14 cellular contexts compared by ENCODE assay signal in genomic region chr4:134202136-134202535, GRCh38. TPM values are rescaled to one million over a fixed set of nuclear protein-coding genes. Genes with fewer than 3 reads are reported as not detected.
DNase-seq lines count a peak whose midpoint lies in the region; ATAC-seq, FAIRE-seq and TF ChIP-seq lines count a peak whose summit lies in the region.
"Had no signal": no experiment of that assay in that cellular context is flagged by ENCODE, and none has a peak within 500 bp of the region (broad histone marks: within the 10 kb centered on the region; RNA-seq: fewer than 3 reads in every experiment).

No MANE protein-coding gene starts in this region.

- H3K36me3 ChIP-seq in HAP-1 (replicated peaks) (peaks cover 5% of the 10 kb centered on the region; the same call in 1 of the 2 replicates), K562 (ENCODE audit: control insufficient read depth, insufficient read depth, low read length) (no peaks in the 10 kb centered on the region), iPS-18a (ENCODE audit: control insufficient read depth, low read depth, low read length) (no peaks in the 10 kb centered on the region), skeletal muscle tissue (ENCODE audit: control insufficient read depth in 3 of 3, insufficient read depth in 3 of 3, low read length in 3 of 3) (no peaks in the 10 kb centered on the region)

- TF ChIP-seq CTCF in K562 (IDR thresholded peaks at IDR 0.05 in 2 of 3, conservative IDR thresholded peaks at IDR 0.05 in 1 of 3; ENCODE audit: insufficient read depth in 2 of 3, low read depth in 1 of 3, low read length in 3 of 3): no peak

- intact Hi-C loops in K562 (cut with micrococcal nuclease): loop anchor here (5.0 kb wide), 1 partner anchor 125 kb away; no protein-coding TSS in a partner anchor

- H3K9me3 ChIP-seq in HAP-1: no peaks in the 10 kb centered on the region
- H3K9me3 ChIP-seq in K562 (replicated peaks; ENCODE audit: control insufficient read depth, insufficient read depth, low read depth, low read length): no peaks in the 10 kb centered on the region
- peaks cover 2% of the 10 kb centered on the region for H3K9me3 ChIP-seq in iPS-18a (ENCODE audit: control insufficient read depth, low read depth, low read length)
- H3K9me3 ChIP-seq in skeletal muscle tissue (ENCODE audit: control insufficient read depth in 3 of 3, low read length in 3 of 3): no peaks in the 10 kb centered on the region

- DNase-seq in HAP-1 (ENCODE audit: low spot score in 2 of 2): peak; percentile 10 to 84
- DNase-seq in K562 (ENCODE audit: extremely low read depth in 1 of 4, low spot score in 3 of 4): no peak
- DNase-seq in DMS53 treated with DMSO at 0.1 percent for 48 hours (lab: John Stamatoyannopoulos, UW; ENCODE audit: unreplicated experiment): no peak
- DNase-seq: activated CD4-positive, alpha-beta T cell treated with anti-CD3 and anti-CD28 coated beads, Interleukin-2, amount 50 U/mL, for 4 hours; stimulated activated CD4-positive, alpha-beta T cell treated with anti-CD3 and anti-CD28 coated beads, Interleukin-12 subunit alpha, Interleukin-12 subunit beta, amount 100 ng/mL, for 4 hours; stimulated activated naive B cell treated with anti-CD40 and anti-IgM and Interleukin-4, amounts not matched to agents 10 μg/mL and 1 μg/mL and 100 μg/mL, for 72 hours had no signal

- TF ChIP-seq RAD21 in K562 (CRISPR knock-in tag; conservative IDR thresholded peaks at IDR 0.05 in 1 of 2, IDR thresholded peaks at IDR 0.05 in 1 of 2): no peak

- TF ChIP-seq POLR2A in K562 (conservative IDR thresholded peaks at IDR 0.05): no peak

- in situ Hi-C loops in HAP-1 (cut with MboI; ENCODE audit: low sequenced_read_pairs): no loop called here
- in situ Hi-C loops in K562 (cut with MboI): no loop called here

- no peak overlapping the region for H3K9ac ChIP-seq in K562 (ENCODE audit: insufficient read depth in 1 of 2, low read depth in 2 of 2, low read length in 2 of 2)
- peak overlapping the region; percentile 41 for H3K9ac ChIP-seq in iPS-18a (ENCODE audit: low read length)
- peak overlapping the region in 2 of 3 donors; percentile 58 to 65 for H3K9ac ChIP-seq in skeletal muscle tissue (ENCODE audit: low read depth in 1 of 3, low read length in 3 of 3)

- peak overlapping the region; percentile 43 for H3K4me3 ChIP-seq in HAP-1
- no peak overlapping the region; the same call in 1 of the 2 replicates for H3K4me3 ChIP-seq in K562
- peak overlapping the region; percentile 62 for H3K4me3 ChIP-seq in iPS-18a (ENCODE audit: low read length)
- peak overlapping the region in 1 of 3 donors; percentile 26 for H3K4me3 ChIP-seq in skeletal muscle tissue (ENCODE audit: low read length in 3 of 3)

- POLR2A ChIA-PET in K562 (lab: Yijun Ruan, JAX): no interaction called here

- no peaks in the 10 kb centered on the region for H4K20me1 ChIP-seq in K562 (replicated peaks; ENCODE audit: control insufficient read depth, insufficient read depth, low read length)

- TF ChIP-seq EP300 in K562 (IDR thresholded peaks at IDR 0.05; ENCODE audit: low read length): no peak

- FAIRE-seq in K562 (lab: Jason Lieb, UNC): no peak
- FAIRE-seq: endometrium, HTR-8/SVneo had no signal

- H3K27ac ChIP-seq in K562 (ENCODE audit: extremely low read depth, low read depth, low read length) (no peak overlapping the region), iPS-18a (ENCODE audit: low read length) (no peak overlapping the region), skeletal muscle tissue (ENCODE audit: low read depth, low read length) (no peak overlapping the region)

- CTCF ChIA-PET in K562 (lab: Yijun Ruan, JAX; ENCODE audit: low intra/inter-chr PET ratio): no interaction called here

- H3K79me2 ChIP-seq in K562 (ENCODE audit: control insufficient read depth, insufficient read depth, low read length): peaks cover 3% of the 10 kb centered on the region; the same call in 1 of the 3 replicates

- no TSS peak for BruUV-seq in K562 (replicated peaks; lab: Mats Ljungman, UMichigan)

- WGBS in K562 (ENCODE audit: insufficient coverage, low coverage, missing lambda C conversion rate): 17% methylated on average over 6 of the region's 6 CpGs

- H3K4me2 ChIP-seq in K562 (ENCODE audit: insufficient read depth, low read length): no peak overlapping the region

- peak overlapping the region; percentile 12 for H2AFZ ChIP-seq in K562 (ENCODE audit: low read depth, low read length)

- ATAC-seq in K562 (no peak), HG03565 (IDR thresholded peaks at IDR 0.05; ENCODE audit: unreplicated experiment) (no peak), HG03097 (IDR thresholded peaks at IDR 0.05; ENCODE audit: low FRiP score, unreplicated experiment) (no peak), GM21737 (IDR thresholded peaks at IDR 0.05; ENCODE audit: unreplicated experiment) (no peak)
- ATAC-seq: activated naive CD4-positive, alpha-beta T cell treated with anti-CD3 and anti-CD28 coated beads, Interleukin-2, amount 50 U/mL, for 72 hours; stimulated activated naive B cell treated with anti-CD40 and anti-IgM and Interleukin-4, amounts not matched to agents 10 μg/mL and 1 μg/mL and 100 μg/mL, for 72 hours had no signal

- no peaks in the 10 kb centered on the region for H3K9me1 ChIP-seq in K562 (ENCODE audit: control insufficient read depth, insufficient read depth, low read length)

- H3K4me1 ChIP-seq in HAP-1 (peaks cover 5% of the 10 kb centered on the region), K562 (replicated peaks in 1 of 2; ENCODE audit: control insufficient read depth in 2 of 2, insufficient read depth in 2 of 2, low read length in 2 of 2) (peaks cover 0 to 4% of the 10 kb centered on the region in 2 experiments; a peak in 3 of 5 replicates), iPS-18a (ENCODE audit: control insufficient read depth, low read depth, low read length) (peaks cover 12% of the 10 kb centered on the region), skeletal muscle tissue (ENCODE audit: control insufficient read depth in 3 of 3, insufficient read depth in 3 of 3, low read length in 3 of 3) (peaks cover 3 to 6% (median 6%) of the 10 kb centered on the region in 3 donors)

- no peaks in the 10 kb centered on the region for H3K27me3 ChIP-seq in HAP-1 (ENCODE audit: low read depth)
- H3K27me3 ChIP-seq in K562 (ENCODE audit: control insufficient read depth in 2 of 2, insufficient read depth in 2 of 2, low read length in 2 of 2): no peaks in the 10 kb centered on the region
- H3K27me3 ChIP-seq in iPS-18a (ENCODE audit: control insufficient read depth, insufficient read depth, low read length): peaks cover 11% of the 10 kb centered on the region
- H3K27me3 ChIP-seq in skeletal muscle tissue (ENCODE audit: control insufficient read depth in 3 of 3, insufficient read depth in 3 of 3, low read length in 3 of 3): peaks cover 0 to 4% (median 2%) of the 10 kb centered on the region in 3 donors

TF ChIP-seq in K562, 482 proteins besides CTCF, POLR2A, EP300 and RAD21 (continues in another document):
- no peak for TF ChIP-seq KLF1 (tag; IDR thresholded peaks at IDR 0.05)
- TF ChIP-seq SMARCB1 (IDR thresholded peaks at IDR 0.05; ENCODE audit: insufficient read length, low read depth): no peak
- peak; percentile 43; the same call in 1 of the 2 replicates for TF ChIP-seq CEBPB (tag; IDR thresholded peaks at IDR 0.05)

RNA-seq across cellular contexts. Expression of gene PABPC4L, which starts 0.5 kb away (rescaled TPM):
- 0.49 and 2.0 TPM in 2 replicates for total RNA-seq in K562 (2011; cell fraction: chromatin; rRNA removed; ENCODE audit: low replicate concordance)
- 0.33 and 0.66 TPM in 2 replicates for total RNA-seq in K562 (2011; cell fraction: nucleolus; rRNA removed)
- 0.95 and 1.5 TPM in 2 replicates for total RNA-seq in K562 (2011; cell fraction: nucleoplasm; rRNA removed)
- 0.14 and 0.37 TPM in 2 replicates for total RNA-seq in K562 (2014; rRNA removed)
- 0.91 and 1.2 TPM in 2 replicates for total RNA-seq in K562 (2014; rRNA removed; fragmentation: Illumina TruSeq; extraction: Trizol)
- total RNA-seq in K562 (2015; rRNA removed; fragmentation: Illumina TruSeq; extraction: Trizol): 1.1 TPM in 2 replicates
- 0.53 and 0.63 TPM in 2 replicates for total RNA-seq in K562 (2021)
- 0.39 and 1.3 TPM in 2 replicates for polyA plus RNA-seq in K562 (2011; rRNA removed)
- polyA plus RNA-seq in K562 (2011; cell fraction: cytosol; rRNA removed): 0.10 and 0.62 TPM in 2 replicates
- 0.20 and 0.94 TPM in 2 replicates for polyA plus RNA-seq in K562 (2011; cell fraction: nucleus; rRNA removed)
- polyA plus RNA-seq in K562 (2012): 0.40 and 0.53 TPM in 2 replicates
- 0.52 and 0.58 TPM in 2 replicates for polyA plus RNA-seq in K562 (2014; fragmentation: Illumina TruSeq; extraction: Trizol)
- under 1 TPM; 0.25 to 0.29 TPM for polyA plus RNA-seq in K562 (2014; fragmentation: Nextera tagmentation; extraction: Ambion mirVana)
- polyA plus RNA-seq in K562 (2014; rRNA removed): 0.39 and 0.41 TPM in 2 replicates
- 0.67 and 2.7 TPM in 2 replicates for polyA minus RNA-seq in K562 (2011; rRNA and poly(A)+ RNA removed)
- 0.19 and 0.46 TPM in 2 replicates for polyA minus RNA-seq in K562 (2011; cell fraction: cytosol; rRNA and poly(A)+ RNA removed)
- 1.1 and 4.1 TPM in 2 replicates for polyA minus RNA-seq in K562 (2011; cell fraction: nucleus; rRNA and poly(A)+ RNA removed)
- total RNA-seq in skeletal muscle tissue: 8.4 TPM
- total RNA-seq: activated naive CD4-positive, alpha-beta T cell treated with anti-CD3 and anti-CD28 coated beads, Interleukin-2, amount 50 U/mL, for 72 hours had no signal

Comparison
In these comparisons a context has a peak if more than half of its experiments do, and no peak if none do; other contexts are left out.
1. DNase-seq: peak in HAP-1 (2 of 2); none in K562 (0 of 4) and DMS53 treated with DMSO at 0.1 percent for 48 hours (single experiment).
2. H3K9ac ChIP-seq: peak in iPS-18a (single experiment) and skeletal muscle tissue (2 of 3); none in K562 (0 of 2).